ENCODE assay signal across 23 cellular contexts in genomic region chr12:83690465-83690864, GRCh38.
DNase-seq lines count a peak whose midpoint lies in the region; ATAC-seq and TF ChIP-seq lines count a peak whose summit lies in the region.
"Had no signal": no experiment of that assay in that cellular context is flagged by ENCODE, and none has a peak within 500 bp of the region (broad histone marks: within the 10 kb centered on the region; RNA-seq: fewer than 3 reads in every experiment).

No MANE protein-coding gene starts in this region.

- no peak overlapping the region for H3K4me2 ChIP-seq in osteoblast (ENCODE audit: insufficient read depth, low read length)
- H3K4me2 ChIP-seq: BLaER1, GM23338 had no signal

- DNase-seq in MCF 10A (ENCODE audit: unreplicated experiment): peak; percentile 6
- no peak for DNase-seq in breast epithelium (ENCODE audit: low spot score in 2 of 2)
- peak; percentile 8 for DNase-seq in epithelial cell of prostate (ENCODE audit: low read depth, low spot score)
- DNase-seq in NCI-H187 (lab: John Stamatoyannopoulos, UW): no peak
- DNase-seq in osteoblast (ENCODE audit: insufficient read length, low spot score, missing footprints): no peak
- DNase-seq in NCI-H2227 (lab: John Stamatoyannopoulos, UW; ENCODE audit: unreplicated experiment): no peak
- DNase-seq: Caco-2; CD4-positive, CD25-positive, alpha-beta regulatory T cell; CD8-positive, alpha-beta T cell; DMS153; DMS79; EL; GDM1; HFFc6 had no signal

- no peak overlapping the region for H2AFZ ChIP-seq in osteoblast (ENCODE audit: low read length)
- H2AFZ ChIP-seq: GM23338 had no signal

- CTCF ChIA-PET in MCF 10A (lab: Yijun Ruan, JAX): no interaction called here

- H3K4me3 ChIP-seq in breast epithelium (no peak overlapping the region), osteoblast (ENCODE audit: insufficient read depth, low read length) (no peak overlapping the region)
- H3K4me3 ChIP-seq: BLaER1, GM12878, GM23338, HAP-1 had no signal

- H3K79me2 ChIP-seq in osteoblast (ENCODE audit: insufficient read depth, low read length): no peaks in the 10 kb centered on the region

- TF ChIP-seq POLR2A in breast epithelium (IDR thresholded peaks at IDR 0.05): no peak

- peaks cover 5% of the 10 kb centered on the region for H3K36me3 Mint-ChIP-seq in MCF 10A (ENCODE audit: insufficient read depth, unreplicated experiment)
- no peaks in the 10 kb centered on the region for H3K36me3 Mint-ChIP-seq in stimulated activated memory B cell treated with anti-CD40 and anti-IgM and Interleukin-4, amounts not matched to agents 10 μg/mL and 1 μg/mL and 100 μg/mL, for 72 hours
- H3K36me3 Mint-ChIP-seq: CD4-positive, CD25-positive, alpha-beta regulatory T cell; CD8-positive, alpha-beta T cell had no signal

- intact Hi-C loops in MCF 10A (cut with micrococcal nuclease) (no loop called here), breast epithelium (cut with DNase I; ENCODE audit: low total_unique reads) (no loop called here)

- H3K27ac ChIP-seq in breast epithelium (no peak overlapping the region), epithelial cell of prostate (no peak overlapping the region), osteoblast (ENCODE audit: low read depth, low read length) (no peak overlapping the region)
- H3K27ac ChIP-seq: 22Rv1, BLaER1, C4-2B had no signal

- H4K20me1 ChIP-seq in osteoblast (ENCODE audit: insufficient read depth, low read length): no peaks in the 10 kb centered on the region
- H4K20me1 ChIP-seq: BLaER1 had no signal

- H3K9me3 Mint-ChIP-seq in MCF 10A (ENCODE audit: unreplicated experiment): no peaks in the 10 kb centered on the region
- H3K9me3 Mint-ChIP-seq in stimulated activated memory B cell treated with anti-CD40 and anti-IgM and Interleukin-4, amounts not matched to agents 10 μg/mL and 1 μg/mL and 100 μg/mL, for 72 hours: no peaks in the 10 kb centered on the region

- H3K27me3 ChIP-seq in breast epithelium (no peaks in the 10 kb centered on the region), osteoblast (ENCODE audit: insufficient read depth, low read length) (no peaks in the 10 kb centered on the region)
- H3K27me3 ChIP-seq: BLaER1 had no signal

- no peaks in the 10 kb centered on the region for H3K4me1 ChIP-seq in breast epithelium
- H3K4me1 ChIP-seq in osteoblast (ENCODE audit: insufficient read depth, low read length): no peaks in the 10 kb centered on the region
- H3K4me1 ChIP-seq: BLaER1, Caco-2, HAP-1 had no signal

- H3K36me3 ChIP-seq in breast epithelium: no peaks in the 10 kb centered on the region
- H3K36me3 ChIP-seq in osteoblast (ENCODE audit: insufficient read depth, low read length): no peaks in the 10 kb centered on the region
- H3K36me3 ChIP-seq: BLaER1, HAP-1 had no signal

- H3K27ac Mint-ChIP-seq in MCF 10A (ENCODE audit: low read depth, unreplicated experiment): no peak overlapping the region
- no peak overlapping the region for H3K27ac Mint-ChIP-seq in stimulated activated memory B cell treated with anti-CD40 and anti-IgM and Interleukin-4, amounts not matched to agents 10 μg/mL and 1 μg/mL and 100 μg/mL, for 72 hours
- H3K27ac Mint-ChIP-seq: B cell; CD4-positive, CD25-positive, alpha-beta regulatory T cell; CD8-positive, alpha-beta T cell; GM23338; HFFc6 had no signal

- no peaks in the 10 kb centered on the region for H3K4me1 Mint-ChIP-seq in MCF 10A (ENCODE audit: insufficient read depth, unreplicated experiment)
- H3K4me1 Mint-ChIP-seq in stimulated activated memory B cell treated with anti-CD40 and anti-IgM and Interleukin-4, amounts not matched to agents 10 μg/mL and 1 μg/mL and 100 μg/mL, for 72 hours: no peaks in the 10 kb centered on the region
- H3K4me1 Mint-ChIP-seq: B cell; CD4-positive, CD25-positive, alpha-beta regulatory T cell; GM23338 had no signal

- H3K9me3 ChIP-seq in breast epithelium (peaks cover 0 to 20% of the 10 kb centered on the region in 2 donors), osteoblast (ENCODE audit: low read depth, low read length) (no peaks in the 10 kb centered on the region)
- H3K9me3 ChIP-seq: BLaER1, Caco-2, HAP-1 had no signal

- no peaks in the 10 kb centered on the region for H3K27me3 Mint-ChIP-seq in MCF 10A (ENCODE audit: insufficient read depth, unreplicated experiment)
- H3K27me3 Mint-ChIP-seq in stimulated activated memory B cell treated with anti-CD40 and anti-IgM and Interleukin-4, amounts not matched to agents 10 μg/mL and 1 μg/mL and 100 μg/mL, for 72 hours: no peaks in the 10 kb centered on the region
- H3K27me3 Mint-ChIP-seq: B cell; CD4-positive, CD25-positive, alpha-beta regulatory T cell had no signal

- no peak for TF ChIP-seq CTCF in MCF 10A (IDR thresholded peaks at IDR 0.05; ENCODE audit: unreplicated experiment)
- TF ChIP-seq CTCF in breast epithelium (IDR thresholded peaks at IDR 0.05): no peak
- no peak for TF ChIP-seq CTCF in osteoblast (IDR thresholded peaks at IDR 0.05; ENCODE audit: extremely low read depth, low read depth, low read length)

- ATAC-seq in stimulated activated memory B cell treated with anti-CD40 and anti-IgM and Interleukin-4, amounts not matched to agents 10 μg/mL and 1 μg/mL and 100 μg/mL, for 72 hours: peak; percentile 12
- no peak for ATAC-seq in GM21447 (IDR thresholded peaks at IDR 0.05; ENCODE audit: unreplicated experiment)
- ATAC-seq: CD8-positive, alpha-beta T cell; GM12878; GM23338 had no signal

- no peak overlapping the region for H3K4me3 Mint-ChIP-seq in MCF 10A (ENCODE audit: unreplicated experiment)
- H3K4me3 Mint-ChIP-seq in stimulated activated memory B cell treated with anti-CD40 and anti-IgM and Interleukin-4, amounts not matched to agents 10 μg/mL and 1 μg/mL and 100 μg/mL, for 72 hours: no peak overlapping the region
- H3K4me3 Mint-ChIP-seq: B cell; CD4-positive, CD25-positive, alpha-beta regulatory T cell; CD8-positive, alpha-beta T cell; GM23338; HFFc6 had no signal

- POLR2A ChIA-PET in MCF 10A (lab: Yijun Ruan, JAX): interaction anchor here (0.6 kb wide), 1 partner anchor 23 kb away, joined by 4 read pairs; no protein-coding TSS in a partner anchor

- no TSS peak for BruUV-seq in MCF 10A (replicated peaks; lab: Mats Ljungman, UMichigan)

Comparison
In these comparisons a context has a peak if more than half of its experiments do, and no peak if none do; other contexts are left out.
1. DNase-seq: peak in MCF 10A (single experiment) and epithelial cell of prostate (single experiment); none in breast epithelium (0 of 2), NCI-H187 (0 of 2), osteoblast (single experiment) and NCI-H2227 (single experiment).